Comparison of ENCODE assay signal across 15 cellular contexts in the genomic region with DNA sequence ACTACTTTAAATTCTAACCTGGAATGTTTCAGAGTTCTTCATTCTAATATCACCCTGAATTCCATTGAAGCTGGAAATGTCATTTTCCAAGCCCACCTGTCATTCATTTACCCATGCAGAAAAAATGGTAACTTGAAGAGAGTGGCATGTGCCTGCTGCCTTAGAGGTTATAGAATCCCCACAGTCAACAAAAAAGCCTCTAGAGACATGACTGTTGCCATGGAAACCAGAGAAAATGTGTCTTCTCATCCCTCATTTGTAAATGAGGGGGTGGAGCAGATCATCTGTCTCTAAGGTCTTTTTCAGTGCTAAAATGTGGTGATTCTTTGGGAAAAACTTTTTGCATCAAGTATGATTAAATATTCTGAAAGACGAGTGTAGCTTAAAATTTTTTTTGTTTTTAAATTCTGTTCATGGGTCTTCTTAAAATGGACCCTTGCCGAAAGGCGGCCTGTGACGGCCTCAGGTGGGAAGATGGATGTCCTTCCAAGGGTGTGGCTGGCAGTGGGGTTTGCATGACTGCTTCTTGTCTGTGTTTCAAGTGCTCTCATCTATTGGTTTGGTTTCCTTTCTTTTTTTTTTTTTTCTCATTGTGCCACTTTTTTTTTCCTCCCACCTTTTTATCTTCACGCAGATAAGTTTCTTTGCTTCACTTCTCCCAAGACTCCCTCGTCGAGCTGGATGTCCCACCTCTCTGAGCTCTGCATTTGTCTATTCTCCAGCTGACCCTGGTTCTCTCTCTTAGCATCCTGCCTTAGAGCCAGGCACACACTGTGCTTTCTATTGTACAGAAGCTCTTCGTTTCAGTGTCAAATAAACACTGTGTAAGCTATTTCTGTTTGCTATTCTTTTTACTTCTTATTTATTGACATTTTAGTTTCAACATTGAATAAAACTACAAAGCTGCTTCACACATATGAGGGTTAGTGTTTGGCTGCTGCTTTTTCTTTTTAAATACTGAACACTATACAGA. TPM values are rescaled to one million over a fixed set of nuclear protein-coding genes. Genes with fewer than 3 reads are reported as not detected.
DNase-seq lines count a peak whose midpoint lies in the region; ATAC-seq and TF ChIP-seq lines count a peak whose summit lies in the region.
"Had no signal": no experiment of that assay in that cellular context is flagged by ENCODE, and none has a peak within 500 bp of the region (broad histone marks: within the 10 kb centered on the region; RNA-seq: fewer than 3 reads in every experiment).

No MANE protein-coding gene starts in this region.

- peaks cover 0 to 72% of the 10 kb centered on the region in 2 donors for H3K4me1 ChIP-seq in muscle layer of duodenum (ENCODE audit: control insufficient read depth in 1 of 2, insufficient read depth in 2 of 2, low read length in 2 of 2)
- H3K4me1 ChIP-seq: SJCRH30 had no signal

- POLR2A ChIA-PET in AG04450 (lab: Yijun Ruan, JAX): interaction anchor here (0.6 to 0.7 kb wide), 5 partner anchors 15 to 224 kb away, joined by 3 to 6 read pairs (median 3); no protein-coding TSS in a partner anchor

- DNase-seq in AG04450 (ENCODE audit: low read depth, low spot score) (no peak), KBM-7 (peak; percentile 29), brain microvascular endothelial cell (no peak), NCI-H345 (lab: John Stamatoyannopoulos, UW) (no peak), SKM-1 (lab: John Stamatoyannopoulos, UW; ENCODE audit: unreplicated experiment) (no peak)
- no peak for DNase-seq in stimulated activated naive CD8-positive, alpha-beta T cell treated with anti-CD3 and anti-CD28 coated beads, Interleukin-15, Interleukin-2, amounts not matched to agents 100 U/mL and 50 U/mL, for 24 hours
- DNase-seq: activated CD8-positive, alpha-beta memory T cell treated with anti-CD3 and anti-CD28 coated beads, Interleukin-2, amount 50 U/mL, for 4 hours; activated naive CD4-positive, alpha-beta T cell treated with anti-CD3 and anti-CD28 coated beads, Interleukin-2, amount 50 U/mL, for 16 hours; central memory CD4-positive, alpha-beta T cell; left ventricle myocardium superior; posterior cingulate gyrus; SJCRH30 had no signal

- H3K27me3 ChIP-seq in AG04450 (ENCODE audit: control insufficient read depth, insufficient read depth, low read length): no peaks in the 10 kb centered on the region
- no peaks in the 10 kb centered on the region for H3K27me3 ChIP-seq in brain microvascular endothelial cell (replicated peaks)
- no peaks in the 10 kb centered on the region for H3K27me3 ChIP-seq in muscle layer of duodenum (ENCODE audit: low read depth, low read length)
- H3K27me3 ChIP-seq: SJCRH30 had no signal

- TF ChIP-seq CTCF in AG04450 (IDR thresholded peaks at IDR 0.05; ENCODE audit: low read depth, low read length) (no peak), brain microvascular endothelial cell (IDR thresholded peaks at IDR 0.05; ENCODE audit: low read depth, low read length, missing control alignments) (no peak)

- H3K27ac ChIP-seq in AG04450 (ENCODE audit: low read depth, low read length): peak overlapping the region; percentile 33
- peak overlapping the region; percentile 41 for H3K27ac ChIP-seq in brain microvascular endothelial cell
- H3K27ac ChIP-seq in muscle layer of duodenum (ENCODE audit: low read length): peak overlapping the region; percentile 2
- H3K27ac ChIP-seq: epithelial cell of prostate, SJCRH30 had no signal

- in situ Hi-C loops in KBM-7 (cut with MboI; ENCODE audit: low pct_unique_long_range_greater_than_20kb, low sequenced_read_pairs) (no loop called here), brain microvascular endothelial cell (cut with HindIII; ENCODE audit: low pct_ligation_motif_present, low sequenced_read_pairs) (no loop called here)

- H3K36me3 ChIP-seq in brain microvascular endothelial cell (replicated peaks): peaks cover 97% of the 10 kb centered on the region
- peaks cover 76 to 90% of the 10 kb centered on the region in 2 donors for H3K36me3 ChIP-seq in muscle layer of duodenum (ENCODE audit: control insufficient read depth in 1 of 2, insufficient read depth in 2 of 2, low read length in 2 of 2)

- H3K4me3 ChIP-seq in AG04450 (ENCODE audit: low read depth, low read length) (no peak overlapping the region), brain microvascular endothelial cell (ENCODE audit: low read depth, low read length) (no peak overlapping the region), muscle layer of duodenum (ENCODE audit: low read depth in 1 of 2, low read length in 2 of 2) (no peak overlapping the region)
- H3K4me3 ChIP-seq: SJCRH30 had no signal

- ATAC-seq in HG03039 (IDR thresholded peaks at IDR 0.05; ENCODE audit: unreplicated experiment): no peak
- no peak for ATAC-seq in stimulated activated naive CD8-positive, alpha-beta T cell treated with anti-CD3 and anti-CD28 coated beads, Interleukin-15, Interleukin-2, amounts not matched to agents 100 U/mL and 50 U/mL, for 24 hours
- ATAC-seq: left ventricle myocardium superior had no signal

- H3K9me3 ChIP-seq in AG04450 (ENCODE audit: control insufficient read depth, insufficient read depth, low read length) (no peaks in the 10 kb centered on the region), muscle layer of duodenum (ENCODE audit: control insufficient read depth in 1 of 2, low read length in 2 of 2) (no peaks in the 10 kb centered on the region)
- H3K9me3 ChIP-seq: SJCRH30 had no signal

- CTCF ChIA-PET in AG04450 (lab: Charles Lee): no interaction called here

RNA-seq across cellular contexts. Expression of gene TPM1, which starts 23.0 kb away (rescaled TPM):
- polyA plus RNA-seq in AG04450 (2011; rRNA removed): 1,162 and 1,348 TPM in 2 replicates
- 575 and 622 TPM in 2 replicates for polyA minus RNA-seq in AG04450 (2011; rRNA and poly(A)+ RNA removed)

RNA-seq across cellular contexts. Expression of gene LACTB, which starts 56.1 kb away (rescaled TPM):
- 31.6 and 51.1 TPM in 2 replicates for polyA plus RNA-seq in AG04450 (2011; rRNA removed)
- 10.6 and 18.5 TPM in 2 replicates for polyA minus RNA-seq in AG04450 (2011; rRNA and poly(A)+ RNA removed)
